In genomic region chr17:82213251-82214011, GRCh38 we compare ENCODE assay signal across 8 cellular contexts. TPM values are rescaled to one million over a fixed set of nuclear protein-coding genes. Genes with fewer than 3 reads are reported as not detected.
DNase-seq lines count a peak whose midpoint lies in the region; ATAC-seq, FAIRE-seq and TF ChIP-seq lines count a peak whose summit lies in the region.

No MANE protein-coding gene starts in this region.

- H3K36me3 ChIP-seq in MG63 = no peaks in the 10 kb centered on the region
- no peaks in the 10 kb centered on the region for H3K36me3 ChIP-seq in HepG2 (replicated peaks in 1 of 2; ENCODE audit: control insufficient read depth in 1 of 2, insufficient read depth in 2 of 2, low read length in 2 of 2)

- H3K4me1 ChIP-seq in HepG2 (ENCODE audit: insufficient read depth, low read length) = peaks cover 63% of the 10 kb centered on the region

- intact Hi-C loops in HepG2 (cut with micrococcal nuclease; ENCODE audit: unreplicated experiment) = no loop called here

- peaks cover 6% of the 10 kb centered on the region for H3K79me2 ChIP-seq in HepG2 (ENCODE audit: insufficient read depth, low read length)

- peak; percentile 50 for FAIRE-seq in HepG2 (lab: Jason Lieb, UNC)

- CTCF ChIA-PET in HepG2 (lab: Yijun Ruan, JAX; ENCODE audit: low intra/inter-chr PET ratio, low total read pairs) = no interaction called here

- no peaks in the 10 kb centered on the region for H3K9me3 ChIP-seq in MG63
- H3K9me3 ChIP-seq in HepG2 (ENCODE audit: low read length) = no peaks in the 10 kb centered on the region

- 6% methylated on average over 8 of the region's 37 CpGs for WGBS in HepG2 (ENCODE audit: low lambda C conversion rate)

- peak; percentile 22 to 25; a peak in 1 of 4 replicates for TF ChIP-seq POLR2A in HepG2 (IDR thresholded peaks at IDR 0.05; ENCODE audit: insufficient read depth in 1 of 2, low read depth in 2 of 2, low read length in 2 of 2)

- no peaks in the 10 kb centered on the region for H4K20me1 ChIP-seq in HepG2 (ENCODE audit: insufficient read depth, low read length)

- no peak overlapping the region for H2AFZ ChIP-seq in HepG2 (ENCODE audit: low read length)

- peak overlapping the region; percentile 63 for H3K27ac ChIP-seq in HepG2 (ENCODE audit: extremely low read length, insufficient read depth, low read length)

- BruUV-seq in HepG2 (replicated peaks; lab: Mats Ljungman, UMichigan) = TSS peak; percentile 74

- H3K27me3 ChIP-seq in MG63 (no peaks in the 10 kb centered on the region), HepG2 (ENCODE audit: control insufficient read depth in 1 of 2, insufficient read depth in 2 of 2, low read length in 2 of 2) (no peaks in the 10 kb centered on the region)

- peak overlapping the region; percentile 82 for H3K9ac ChIP-seq in HepG2 (ENCODE audit: insufficient read depth, low read depth, low read length)

- no peak for TF ChIP-seq RAD21 in HepG2 (CRISPR knock-in tag; IDR thresholded peaks at IDR 0.05)

- DNase-seq in CD1c-positive myeloid dendritic cell (ENCODE audit: extremely low spot score) (peak; percentile 98), GM20000 (ENCODE audit: low spot score) (peak; percentile 75), MG63 (peak; percentile 92), dedifferentiated amniotic fluid mesenchymal stem cell (ENCODE audit: extremely low spot score) (peak; percentile 62), HepG2 (ENCODE audit: low spot score) (peak; percentile 59), SKM-1 treated with dmso at 0.1 percent for 144 hours (lab: John Stamatoyannopoulos, UW; ENCODE audit: unreplicated experiment) (no peak)
- DNase-seq in stimulated activated CD4-positive, alpha-beta T cell treated with anti-CD3 and anti-CD28 coated beads, TNF-alpha, amount 100 ng/mL, for 4 hours (ENCODE audit: low read depth in 3 of 3) = peak; percentile 57 to 79 (median 77)

- H3K4me3 ChIP-seq in MG63 (peak overlapping the region; percentile 91), WI38 (ENCODE audit: low read depth, low read length) (peak overlapping the region; percentile 75), HepG2 (replicated peaks in 1 of 3; ENCODE audit: insufficient read depth in 1 of 3, low read depth in 2 of 3, low read length in 3 of 3) (peak overlapping the region; percentile 87 to 98 (median 92))

- TF ChIP-seq EP300 in HepG2 (IDR thresholded peaks at IDR 0.05; ENCODE audit: low read depth in 2 of 2, low read length in 2 of 2) (no peak), HepG2 (CRISPR knock-in tag; IDR thresholded peaks at IDR 0.05; ENCODE audit: borderline replicate concordance) (no peak)

- in situ Hi-C loops in HepG2 (cut with HindIII; ENCODE audit: extremely low pct_ligation_motif_present, low pct_unique_long_range_greater_than_20kb) = no loop called here

- peak; percentile 34 for ATAC-seq in HepG2

- TF ChIP-seq CTCF in GM20000 (IDR thresholded peaks at IDR 0.05; ENCODE audit: extremely low read depth, missing control alignments) = no peak
- no peak for TF ChIP-seq CTCF in WI38 (IDR thresholded peaks at IDR 0.05; ENCODE audit: low read depth, low read length)
- TF ChIP-seq CTCF in HepG2 (CRISPR knock-in tag; IDR thresholded peaks at IDR 0.05) = no peak

- POLR2A ChIA-PET in HepG2 (lab: Yijun Ruan, JAX) = interaction anchor here (2.2 to 11.8 kb wide), 6 partner anchors 7 to 29 kb away, joined by 6 to 117 read pairs (median 19); partner anchors contain the start of gene SLC16A3

- peak overlapping the region; percentile 93 for H3K4me2 ChIP-seq in HepG2 (ENCODE audit: low read depth, low read length)

TF ChIP-seq in HepG2, 621 proteins besides CTCF, POLR2A, EP300 and RAD21 (continues in another document):
- TF ChIP-seq ZNF660 (CRISPR knock-in tag; IDR thresholded peaks at IDR 0.05; ENCODE audit: borderline replicate concordance, low read depth) (0 out of 2 replicates have a peak, but pooled peaks have one; percentile 49), ZNF784 (CRISPR knock-in tag; IDR thresholded peaks at IDR 0.05; ENCODE audit: borderline replicate concordance) (no peak), ZNF574 (CRISPR knock-in tag; IDR thresholded peaks at IDR 0.05) (peak; percentile 8; the same call in 1 of the 2 replicates), ZNF709 (CRISPR knock-in tag; IDR thresholded peaks at IDR 0.05) (peak; percentile 10; the same call in 1 of the 2 replicates), ZNF563 (CRISPR knock-in tag; IDR thresholded peaks at IDR 0.05) (peak; percentile 7; the same call in 1 of the 2 replicates)

RNA-seq across cellular contexts. Expression of gene CCDC57, which starts 0.8 kb away (rescaled TPM):
- 6.9 and 8.2 TPM in 2 replicates for total RNA-seq in MG63 (2014; rRNA removed; shearing (Covaris generic); ENCODE audit: low replicate concordance)
- total RNA-seq in HepG2 (2016; rRNA removed; fragmentation: Illumina TruSeq; extraction: Trizol) = 54.8 and 59.9 TPM in 2 replicates
- total RNA-seq in HepG2 (2016; cell fraction: cytosol; rRNA removed; fragmentation: Illumina TruSeq; extraction: Trizol; ENCODE audit: low read depth) = 85.1 and 122 TPM in 2 replicates
- 54.5 and 62.8 TPM in 2 replicates for total RNA-seq in HepG2 (2016; cell fraction: insoluble cytoplasmic fraction; rRNA removed; fragmentation: Illumina TruSeq; extraction: Trizol)
- total RNA-seq in HepG2 (2016; cell fraction: membrane; rRNA removed; fragmentation: Illumina TruSeq; extraction: Trizol) = 78.3 and 105 TPM in 2 replicates
- 40.6 and 45.1 TPM in 2 replicates for total RNA-seq in HepG2 (2016; cell fraction: nucleus; rRNA removed; fragmentation: Illumina TruSeq; extraction: Trizol)
- polyA plus RNA-seq in HepG2 (2011; rRNA removed) = 59.3 and 69.8 TPM in 2 replicates
- polyA plus RNA-seq in HepG2 (2011; cell fraction: cytosol; rRNA removed) = 59.9 and 140 TPM in 2 replicates
- 103 and 130 TPM in 2 replicates for polyA plus RNA-seq in HepG2 (2011; cell fraction: nucleus; rRNA removed)
- polyA plus RNA-seq in HepG2 (2012) = 48.8 and 63.7 TPM in 2 replicates
- 113 and 149 TPM in 2 replicates for polyA plus RNA-seq in HepG2 (2016; cell fraction: cytosol; fragmentation: Illumina TruSeq; extraction: Trizol; ENCODE audit: low read depth)
- 62.5 and 66.4 TPM in 2 replicates for polyA plus RNA-seq in HepG2 (2016; cell fraction: insoluble cytoplasmic fraction; fragmentation: Illumina TruSeq; extraction: Trizol; ENCODE audit: low read depth)
- polyA plus RNA-seq in HepG2 (2016; cell fraction: membrane; fragmentation: Illumina TruSeq; extraction: Trizol; ENCODE audit: low read depth) = 95.1 and 110 TPM in 2 replicates
- polyA plus RNA-seq in HepG2 (2016; cell fraction: nucleus; fragmentation: Illumina TruSeq; extraction: Trizol; ENCODE audit: insufficient read depth, low read depth) = 121 and 124 TPM in 2 replicates
- polyA minus RNA-seq in HepG2 (2011; rRNA and poly(A)+ RNA removed; ENCODE audit: low replicate concordance) = 23.1 and 32.6 TPM in 2 replicates
- polyA minus RNA-seq in HepG2 (2011; cell fraction: cytosol; rRNA and poly(A)+ RNA removed) = 18.1 and 19.8 TPM in 2 replicates
- polyA minus RNA-seq in HepG2 (2011; cell fraction: nucleus; rRNA and poly(A)+ RNA removed) = 27.6 and 37.2 TPM in 2 replicates

RNA-seq across cellular contexts. Expression of gene SLC16A3, which starts 15.4 kb away (rescaled TPM):
- total RNA-seq in MG63 (2014; rRNA removed; shearing (Covaris generic); ENCODE audit: low replicate concordance) = 529 and 652 TPM in 2 replicates
- 99.9 and 242 TPM in 2 replicates for total RNA-seq in HepG2 (2016; rRNA removed; fragmentation: Illumina TruSeq; extraction: Trizol)
- total RNA-seq in HepG2 (2016; cell fraction: cytosol; rRNA removed; fragmentation: Illumina TruSeq; extraction: Trizol; ENCODE audit: low read depth) = 51.0 and 61.4 TPM in 2 replicates
- 83.6 and 248 TPM in 2 replicates for total RNA-seq in HepG2 (2016; cell fraction: insoluble cytoplasmic fraction; rRNA removed; fragmentation: Illumina TruSeq; extraction: Trizol)
- total RNA-seq in HepG2 (2016; cell fraction: membrane; rRNA removed; fragmentation: Illumina TruSeq; extraction: Trizol) = 88.3 and 97.4 TPM in 2 replicates
- 164 and 200 TPM in 2 replicates for total RNA-seq in HepG2 (2016; cell fraction: nucleus; rRNA removed; fragmentation: Illumina TruSeq; extraction: Trizol)
- 349 and 598 TPM in 2 replicates for polyA plus RNA-seq in HepG2 (2011; rRNA removed)
- 384 and 554 TPM in 2 replicates for polyA plus RNA-seq in HepG2 (2011; cell fraction: cytosol; rRNA removed)
- polyA plus RNA-seq in HepG2 (2011; cell fraction: nucleus; rRNA removed) = 293 and 327 TPM in 2 replicates
- polyA plus RNA-seq in HepG2 (2012) = 348 and 404 TPM in 2 replicates
- polyA plus RNA-seq in HepG2 (2016; cell fraction: cytosol; fragmentation: Illumina TruSeq; extraction: Trizol; ENCODE audit: low read depth) = 38.7 and 40.7 TPM in 2 replicates
- 95.9 and 111 TPM in 2 replicates for polyA plus RNA-seq in HepG2 (2016; cell fraction: insoluble cytoplasmic fraction; fragmentation: Illumina TruSeq; extraction: Trizol; ENCODE audit: low read depth)
- polyA plus RNA-seq in HepG2 (2016; cell fraction: membrane; fragmentation: Illumina TruSeq; extraction: Trizol; ENCODE audit: low read depth) = 61.0 and 65.9 TPM in 2 replicates
- polyA plus RNA-seq in HepG2 (2016; cell fraction: nucleus; fragmentation: Illumina TruSeq; extraction: Trizol; ENCODE audit: insufficient read depth, low read depth) = 334 and 368 TPM in 2 replicates
- 181 and 1,731 TPM in 2 replicates for polyA minus RNA-seq in HepG2 (2011; rRNA and poly(A)+ RNA removed; ENCODE audit: low replicate concordance)
- polyA minus RNA-seq in HepG2 (2011; cell fraction: cytosol; rRNA and poly(A)+ RNA removed) = 365 and 408 TPM in 2 replicates
- polyA minus RNA-seq in HepG2 (2011; cell fraction: nucleus; rRNA and poly(A)+ RNA removed) = 137 and 145 TPM in 2 replicates
